ENCODE assay signal across 16 cellular contexts in genomic region chr7:36198854-36199266, GRCh38. TPM values are rescaled to one million over a fixed set of nuclear protein-coding genes. Genes with fewer than 3 reads are reported as not detected.
DNase-seq lines count a peak whose midpoint lies in the region; ATAC-seq and TF ChIP-seq lines count a peak whose summit lies in the region.
"Had no signal": no experiment of that assay in that cellular context is flagged by ENCODE, and none has a peak within 500 bp of the region (broad histone marks: within the 10 kb centered on the region; RNA-seq: fewer than 3 reads in every experiment).

No MANE protein-coding gene starts in this region.

- H4K20me1 ChIP-seq in DND-41 (ENCODE audit: insufficient read depth, low read length) (no peaks in the 10 kb centered on the region), IMR-90 (ENCODE audit: insufficient read depth, low read length) (no peaks in the 10 kb centered on the region), smooth muscle cell (ENCODE audit: low read depth) (no peaks in the 10 kb centered on the region)
- H4K20me1 ChIP-seq: BLaER1 had no signal

- intact Hi-C loops in IMR-90 (cut with micrococcal nuclease) (no loop called here), psoas muscle (cut with DNase I) (no loop called here), transverse colon (cut with DNase I; ENCODE audit: low total_unique reads) (no loop called here)

- in situ Hi-C loops in IMR-90 (cut with MboI; ENCODE audit: low sequenced_read_pairs) (no loop called here), transverse colon (cut with MboI; ENCODE audit: low pct_ligation_motif_present in 1 of 4, low pct_unique_long_range_greater_than_20kb in 1 of 4, low sequenced_read_pairs in 3 of 4) (no loop called here)

- TF ChIP-seq POLR2A in IMR-90 (IDR thresholded peaks at IDR 0.05; ENCODE audit: low read depth, low read length): no peak
- TF ChIP-seq POLR2A in transverse colon (IDR thresholded peaks at IDR 0.05): no peak

- CTCF ChIA-PET in IMR-90 (lab: Yijun Ruan, JAX): no interaction called here

- no peak overlapping the region for H3K27ac Mint-ChIP-seq in activated naive CD8-positive, alpha-beta T cell treated with anti-CD3 and anti-CD28 coated beads, Interleukin-2, amount 10 ng/mL, durations not matched to agents 7 days and 5 days
- H3K27ac Mint-ChIP-seq: activated naive CD4-positive, alpha-beta T cell treated with anti-CD3 and anti-CD28 coated beads, Interleukin-2, amount 50 U/mL, for 24 hours; immature natural killer cell had no signal

- 0 out of 2 replicates have a peak overlapping the region, but pooled peaks have one; percentile 9 for H3K23ac ChIP-seq in IMR-90 (ENCODE audit: low read depth, low read length)

- H3K18ac ChIP-seq in IMR-90 (ENCODE audit: low read depth, low read length): no peak overlapping the region; the same call in 1 of the 2 replicates

- H3K4me1 ChIP-seq in DND-41 (ENCODE audit: insufficient read depth, low read length) (peaks cover 5% of the 10 kb centered on the region), IMR-90 (ENCODE audit: control insufficient read depth, insufficient read depth, low read length) (peaks cover 23% of the 10 kb centered on the region), psoas muscle (peaks cover 58% of the 10 kb centered on the region), transverse colon (peaks cover 0 to 8% (median 3%) of the 10 kb centered on the region in 4 donors), smooth muscle cell (ENCODE audit: low read depth) (no peaks in the 10 kb centered on the region)

- H4K8ac ChIP-seq in IMR-90 (ENCODE audit: low read depth in 2 of 2, low read length in 2 of 2): peak overlapping the region; percentile 51 to 81; a peak in 2 of 4 replicates

- peak overlapping the region; percentile 5; the same call in 1 of the 2 replicates for H4K5ac ChIP-seq in IMR-90 (ENCODE audit: low read depth, low read length)

- peaks cover 4% of the 10 kb centered on the region for H3K9me3 ChIP-seq in DND-41 (ENCODE audit: insufficient read depth, low read length, severe bottlenecking)
- no peaks in the 10 kb centered on the region for H3K9me3 ChIP-seq in IMR-90 (ENCODE audit: control insufficient read depth, insufficient read depth, low read length)
- H3K9me3 ChIP-seq in psoas muscle: no peaks in the 10 kb centered on the region
- no peaks in the 10 kb centered on the region for H3K9me3 ChIP-seq in transverse colon
- H3K9me3 ChIP-seq in smooth muscle cell (replicated peaks; ENCODE audit: low read depth): no peaks in the 10 kb centered on the region
- H3K9me3 ChIP-seq: gastroesophageal sphincter had no signal

- H2BK120ac ChIP-seq in IMR-90 (ENCODE audit: low read depth, low read length): peak overlapping the region; percentile 75

- H3F3A ChIP-seq in smooth muscle cell (ENCODE audit: low read depth): no peaks in the 10 kb centered on the region

- no peak overlapping the region for H3K56ac ChIP-seq in IMR-90 (ENCODE audit: extremely low read depth, insufficient read depth, low read length)

- H3K4ac ChIP-seq in IMR-90 (ENCODE audit: low read depth, low read length): peak overlapping the region; percentile 39

- no peak for TF ChIP-seq RAD21 in IMR-90 (IDR thresholded peaks at IDR 0.05; ENCODE audit: low read length)

- ATAC-seq in DND-41 (ENCODE audit: insufficient read depth, low read depth): peak; percentile 84
- no peak for ATAC-seq in IMR-90 (ENCODE audit: low read depth)
- peak; percentile 60 for ATAC-seq in activated naive CD8-positive, alpha-beta T cell treated with anti-CD3 and anti-CD28 coated beads, Interleukin-2, amount 10 ng/mL, durations not matched to agents 7 days and 5 days (ENCODE audit: low read depth)
- ATAC-seq in psoas muscle: peak; percentile 31 to 65 (median 44)
- no peak for ATAC-seq in GM21367 (IDR thresholded peaks at IDR 0.05; ENCODE audit: unreplicated experiment)
- ATAC-seq: gastroesophageal sphincter had no signal

- no peak for TF ChIP-seq EP300 in transverse colon (IDR thresholded peaks at IDR 0.05; ENCODE audit: low read depth)

- TF ChIP-seq CTCF in DND-41 (IDR thresholded peaks at IDR 0.05; ENCODE audit: borderline replicate concordance, extremely low read depth, low read length, poor library complexity, severe bottlenecking) (no peak), IMR-90 (conservative IDR thresholded peaks at IDR 0.05; ENCODE audit: low read depth, low read length) (no peak), psoas muscle (IDR thresholded peaks at IDR 0.05) (no peak), transverse colon (IDR thresholded peaks at IDR 0.05) (no peak), smooth muscle cell (IDR thresholded peaks at IDR 0.05; ENCODE audit: borderline replicate concordance, insufficient read depth, poor library complexity, severe bottlenecking) (no peak)

- no peak overlapping the region for H3K4me2 ChIP-seq in DND-41 (ENCODE audit: insufficient read depth, low read length)
- no peak overlapping the region for H3K4me2 ChIP-seq in IMR-90 (ENCODE audit: low read depth, low read length)
- H3K4me2 ChIP-seq in smooth muscle cell: no peak overlapping the region
- H3K4me2 ChIP-seq: BLaER1 had no signal

- no peaks in the 10 kb centered on the region for H3K79me2 ChIP-seq in DND-41 (ENCODE audit: insufficient read depth, low read length)
- no peaks in the 10 kb centered on the region for H3K79me2 ChIP-seq in smooth muscle cell (ENCODE audit: low read depth)

- peak overlapping the region; percentile 83 for H3K14ac ChIP-seq in IMR-90 (replicated peaks; ENCODE audit: low read depth, low read length)

- no peaks in the 10 kb centered on the region for H3K36me3 Mint-ChIP-seq in activated naive CD8-positive, alpha-beta T cell treated with anti-CD3 and anti-CD28 coated beads, Interleukin-2, amount 10 ng/mL, durations not matched to agents 7 days and 5 days
- H3K36me3 Mint-ChIP-seq: activated naive CD4-positive, alpha-beta T cell treated with anti-CD3 and anti-CD28 coated beads, Interleukin-2, amount 50 U/mL, for 24 hours; immature natural killer cell had no signal

- H3K27me3 ChIP-seq in DND-41 (ENCODE audit: insufficient read depth, low read length, poor library complexity) (no peaks in the 10 kb centered on the region), IMR-90 (ENCODE audit: control insufficient read depth, insufficient read depth, low read length) (no peaks in the 10 kb centered on the region), psoas muscle (ENCODE audit: insufficient read depth in 3 of 3, low read length in 2 of 3) (no peaks in the 10 kb centered on the region), transverse colon (no peaks in the 10 kb centered on the region), smooth muscle cell (ENCODE audit: low read depth) (no peaks in the 10 kb centered on the region)
- H3K27me3 ChIP-seq: BLaER1, gastroesophageal sphincter had no signal

- H2AFZ ChIP-seq in DND-41 (ENCODE audit: low read depth, low read length): no peak overlapping the region
- H2AFZ ChIP-seq in IMR-90 (replicated peaks; ENCODE audit: low read length, poor library complexity): peak overlapping the region; percentile 37
- no peak overlapping the region for H2AFZ ChIP-seq in smooth muscle cell (ENCODE audit: low read depth)

- peak overlapping the region; percentile 72; the same call in 1 of the 2 replicates for H4K91ac ChIP-seq in IMR-90 (ENCODE audit: insufficient read depth, low read depth, low read length)

- no peaks in the 10 kb centered on the region for H3K36me3 ChIP-seq in DND-41 (ENCODE audit: insufficient read depth, low read length)
- H3K36me3 ChIP-seq in IMR-90 (ENCODE audit: control insufficient read depth, insufficient read depth, low read length): no peaks in the 10 kb centered on the region
- H3K36me3 ChIP-seq in psoas muscle (ENCODE audit: insufficient read depth in 1 of 2, low read depth in 1 of 2): no peaks in the 10 kb centered on the region
- no peaks in the 10 kb centered on the region for H3K36me3 ChIP-seq in transverse colon
- no peaks in the 10 kb centered on the region for H3K36me3 ChIP-seq in smooth muscle cell (ENCODE audit: low read depth)
- H3K36me3 ChIP-seq: BLaER1, gastroesophageal sphincter had no signal

- no peaks in the 10 kb centered on the region for H3K27me3 Mint-ChIP-seq in activated naive CD8-positive, alpha-beta T cell treated with anti-CD3 and anti-CD28 coated beads, Interleukin-2, amount 10 ng/mL, durations not matched to agents 7 days and 5 days
- H3K27me3 Mint-ChIP-seq: activated naive CD4-positive, alpha-beta T cell treated with anti-CD3 and anti-CD28 coated beads, Interleukin-2, amount 50 U/mL, for 24 hours had no signal

- no TSS peak for BruUV-seq in IMR-90 (replicated peaks; lab: Mats Ljungman, UMichigan)

- H2AK9ac ChIP-seq in IMR-90 (replicated peaks; ENCODE audit: low read depth, low read length, poor library complexity): peak overlapping the region; percentile 74

- peak overlapping the region; percentile 88 for H2AK5ac ChIP-seq in IMR-90 (ENCODE audit: low read depth, low read length)

- dilution Hi-C loops in IMR-90 (cut with HindIII; ENCODE audit: low sequenced_read_pairs, unreplicated experiment): no loop called here

- no peak overlapping the region for H3K4me3 Mint-ChIP-seq in activated naive CD8-positive, alpha-beta T cell treated with anti-CD3 and anti-CD28 coated beads, Interleukin-2, amount 10 ng/mL, durations not matched to agents 7 days and 5 days
- H3K4me3 Mint-ChIP-seq: activated naive CD4-positive, alpha-beta T cell treated with anti-CD3 and anti-CD28 coated beads, Interleukin-2, amount 50 U/mL, for 24 hours; immature natural killer cell had no signal

- peak overlapping the region; percentile 43 for H2BK20ac ChIP-seq in IMR-90 (ENCODE audit: low read depth, low read length)

- WGBS in IMR-90 (ENCODE audit: extremely low coverage in 2 of 2, insufficient read length in 1 of 2), 2 experiments: 78% methylated on average over 1 of the region's 4 CpGs; no CpG with 5 or more reads in 1 of the 2 experiments
- WGBS in psoas muscle, 3 donors: 26 to 48% (median 26%) methylated on average over 4 of the region's 4 CpGs
- WGBS in transverse colon (ENCODE audit: low coverage in 1 of 2), 2 donors: 80% methylated on average over 4 of the region's 4 CpGs; no CpG with 5 or more reads in 1 of the 2 donors
- 62% methylated on average over 4 of the region's 4 CpGs for WGBS in smooth muscle cell (ENCODE audit: low lambda C conversion rate)

- peak overlapping the region; percentile 91; the same call in 2 of the 3 replicates for H2BK15ac ChIP-seq in IMR-90 (ENCODE audit: low read depth, low read length)

- peaks cover 10% of the 10 kb centered on the region for H3K4me1 Mint-ChIP-seq in activated naive CD8-positive, alpha-beta T cell treated with anti-CD3 and anti-CD28 coated beads, Interleukin-2, amount 10 ng/mL, durations not matched to agents 7 days and 5 days

- peak; percentile 49 for DNase-seq in DND-41
- peak; percentile 50 for DNase-seq in IMR-90
- no peak for DNase-seq in activated naive CD8-positive, alpha-beta T cell treated with anti-CD3 and anti-CD28 coated beads, Interleukin-2, amount 10 ng/mL, durations not matched to agents 7 days and 5 days
- no peak for DNase-seq in psoas muscle
- DNase-seq in transverse colon: no peak
- no peak for DNase-seq in smooth muscle cell (lab: John Stamatoyannopoulos, UW; ENCODE audit: unreplicated experiment)
- DNase-seq: central memory CD4-positive, alpha-beta T cell; immature natural killer cell; nucleus accumbens; small intestine; substantia nigra; T1000 had no signal

- POLR2A ChIA-PET in IMR-90 (lab: Charles Lee; ENCODE audit: unreplicated experiment): no interaction called here
- POLR2A ChIA-PET in activated naive CD8-positive, alpha-beta T cell treated with anti-CD3 and anti-CD28 coated beads, Interleukin-2, amount 10 ng/mL, durations not matched to agents 7 days and 5 days (lab: Charles Lee): interaction anchor here (0.7 kb wide), 1 partner anchor 856 kb away, joined by 4 read pairs; no protein-coding TSS in a partner anchor

- H3K9ac ChIP-seq in DND-41 (ENCODE audit: low read depth, low read length) (no peak overlapping the region), IMR-90 (ENCODE audit: low read depth, low read length) (no peak overlapping the region), smooth muscle cell (ENCODE audit: low read depth) (no peak overlapping the region)
- H3K9ac ChIP-seq: BLaER1 had no signal

- peaks cover 28 to 50% of the 10 kb centered on the region in 2 experiments for H3K79me1 ChIP-seq in IMR-90 (ENCODE audit: low read depth in 1 of 2, low read length in 2 of 2)

- H3K4me3 ChIP-seq in DND-41 (ENCODE audit: low read depth in 1 of 2, low read length in 2 of 2): no peak overlapping the region
- H3K4me3 ChIP-seq in IMR-90 (ENCODE audit: insufficient read depth, low read depth, low read length): no peak overlapping the region
- H3K4me3 ChIP-seq in psoas muscle: no peak overlapping the region
- H3K4me3 ChIP-seq in transverse colon: no peak overlapping the region
- H3K4me3 ChIP-seq in smooth muscle cell: no peak overlapping the region
- H3K4me3 ChIP-seq: BLaER1, gastroesophageal sphincter had no signal

- no peak overlapping the region for H3K27ac ChIP-seq in DND-41 (ENCODE audit: low read length)
- no peak overlapping the region for H3K27ac ChIP-seq in IMR-90 (ENCODE audit: insufficient read depth, low read length)
- peak overlapping the region; percentile 59 for H3K27ac ChIP-seq in psoas muscle
- no peak overlapping the region for H3K27ac ChIP-seq in transverse colon
- no peak overlapping the region for H3K27ac ChIP-seq in smooth muscle cell (ENCODE audit: low read depth)
- H3K27ac ChIP-seq: BLaER1, gastroesophageal sphincter had no signal

- H2BK5ac ChIP-seq in IMR-90 (ENCODE audit: low read depth, low read length, poor library complexity, severe bottlenecking): peak overlapping the region; percentile 18

- peaks cover 34% of the 10 kb centered on the region for H3K9me1 ChIP-seq in IMR-90 (ENCODE audit: insufficient read depth, low read length)

- H3K9me3 Mint-ChIP-seq in activated naive CD8-positive, alpha-beta T cell treated with anti-CD3 and anti-CD28 coated beads, Interleukin-2, amount 10 ng/mL, durations not matched to agents 7 days and 5 days: no peaks in the 10 kb centered on the region
- H3K9me3 Mint-ChIP-seq: activated naive CD4-positive, alpha-beta T cell treated with anti-CD3 and anti-CD28 coated beads, Interleukin-2, amount 50 U/mL, for 24 hours; immature natural killer cell had no signal

RNA-seq across cellular contexts. Expression of gene EEPD1, which starts 45.8 kb away (rescaled TPM):
- total RNA-seq in IMR-90 (2012; rRNA removed): 7.3 and 8.1 TPM in 2 replicates
- 13.9 and 15.2 TPM in 2 replicates for polyA plus RNA-seq in IMR-90 (2012; rRNA removed)
- 8.0 and 14.9 TPM in 2 replicates for polyA plus RNA-seq in IMR-90 (2012; cell fraction: cytosol; rRNA removed)
- polyA plus RNA-seq in IMR-90 (2012; cell fraction: nucleus; rRNA removed; ENCODE audit: low replicate concordance): 39.3 and 53.7 TPM in 2 replicates
- 1 to 10 TPM; 2.0 to 2.3 TPM for total RNA-seq in activated naive CD8-positive, alpha-beta T cell treated with anti-CD3 and anti-CD28 coated beads, Interleukin-2, amount 10 ng/mL, durations not matched to agents 7 days and 5 days
- 10 to 100 TPM; 13.3 to 51.3 (median 32.7) TPM for total RNA-seq in psoas muscle
- 10 to 100 TPM in 2 of 3 donors, 1 to 10 TPM in 1; 7.3 to 61.2 (median 45.5) TPM for polyA plus RNA-seq in psoas muscle
- 10 to 100 TPM; 16.2 to 36.2 (median 25.2) TPM for total RNA-seq in transverse colon
- total RNA-seq in smooth muscle cell: 0.58 and 1.5 TPM in 2 replicates
- 1.5 and 1.9 TPM in 2 replicates for polyA plus RNA-seq in smooth muscle cell

Comparison
In these comparisons a context has a peak if more than half of its experiments do, and no peak if none do; other contexts are left out.
1. ATAC-seq: peak in DND-41 (single experiment), activated naive CD8-positive, alpha-beta T cell treated with anti-CD3 and anti-CD28 coated beads, Interleukin-2, amount 10 ng/mL, durations not matched to agents 7 days and 5 days (single experiment) and psoas muscle (4 of 4); none in IMR-90 (single experiment) and GM21367 (single experiment).
2. DNase-seq: peak in DND-41 (single experiment) and IMR-90 (single experiment); none in activated naive CD8-positive, alpha-beta T cell treated with anti-CD3 and anti-CD28 coated beads, Interleukin-2, amount 10 ng/mL, durations not matched to agents 7 days and 5 days (single experiment), psoas muscle (0 of 2), transverse colon (single experiment) and smooth muscle cell (single experiment).